In genomic region chr12:130156652-130157275, GRCh38 we compare ENCODE assay signal across 40 cellular contexts. TPM values are rescaled to one million over a fixed set of nuclear protein-coding genes. Genes with fewer than 3 reads are reported as not detected.
"Had no signal": no experiment of that assay in that cellular context is flagged by ENCODE, and none has a peak within 500 bp of the region (broad histone marks: within the 10 kb centered on the region; RNA-seq: fewer than 3 reads in every experiment).

No MANE protein-coding gene starts in this region.

- H3K36me3 Mint-ChIP-seq: activated CD4-positive, alpha-beta memory T cell treated with anti-CD3 and anti-CD28 coated beads for 36 hours; activated naive CD8-positive, alpha-beta T cell; activated naive CD8-positive, alpha-beta T cell treated with anti-CD3 and anti-CD28 coated beads, Interleukin-2, amount 10 ng/mL, durations not matched to agents 7 days and 5 days had no signal

- H3K4me3 Mint-ChIP-seq: activated B cell treated with CpG ODN at 0.5 μM for 24 hours; activated CD4-positive, alpha-beta memory T cell treated with anti-CD3 and anti-CD28 coated beads for 36 hours; activated CD4-positive, alpha-beta T cell treated with anti-CD3 and anti-CD28 coated beads, Interleukin-2, amount 10 ng/mL, durations not matched to agents 24 days and 14 days; activated CD8-positive, alpha-beta T cell treated with anti-CD3 and anti-CD28 coated beads for 36 hours; activated naive CD4-positive, alpha-beta T cell treated with anti-CD3 and anti-CD28 coated beads for 36 hours; activated naive CD8-positive, alpha-beta T cell; activated naive CD8-positive, alpha-beta T cell treated with anti-CD3 and anti-CD28 coated beads, Interleukin-2, amount 10 ng/mL, durations not matched to agents 7 days and 5 days; activated naive CD8-positive, alpha-beta T cell treated with anti-CD3 and anti-CD28 coated beads, Interleukin-2, amount 50 U/mL, for 24 hours; activated T-cell treated with anti-CD3 and anti-CD28 coated beads, Interleukin-2, amount 50 U/mL, for 4 hours; activated T-cell treated with anti-CD3 and anti-CD28 coated beads, Interleukin-2, amount 50 U/mL, for 72 hours; activated T-helper 1 cell treated with anti-CD3 and anti-CD28 coated beads, Interleukin-12 subunit alpha, Interleukin-12 subunit beta, Interleukin-2, Interleukin-4 antibody, amounts not matched to agents 30 ng/mL and 10 ng/mL and 1 ng/mL, durations not matched to agents 14 hours and 24 hours and 36 hours; activated T-helper 17 cell treated with anti-CD3 and anti-CD28 coated beads, Interleukin-2, amount 50 U/mL, for 72 hours; brain; central memory CD8-positive, alpha-beta T cell; T-helper 1 cell treated with Interleukin-12 subunit alpha and Interleukin-12 subunit beta and Interleukin-4 antibody, amounts not matched to agents 30 μg/mL and 1 μg/mL, for 36 hours; T-helper 2 cell treated with Interferon-gamma antibody and Interleukin-4, amounts not matched to agents 5 μg/mL and 100 μg/mL, for 36 hours had no signal

- H3K36me3 ChIP-seq: ascending aorta, cardiac muscle cell had no signal

- H3K9me3 ChIP-seq: ascending aorta had no signal

- H3K27ac ChIP-seq: ascending aorta, cardiac muscle cell, VCaP had no signal

- H3K4me1 Mint-ChIP-seq: activated B cell treated with CpG ODN at 0.5 μM for 24 hours; activated CD4-positive, alpha-beta T cell treated with anti-CD3 and anti-CD28 coated beads, Interleukin-2, amount 10 ng/mL, durations not matched to agents 24 days and 14 days; activated naive CD8-positive, alpha-beta T cell treated with anti-CD3 and anti-CD28 coated beads, Interleukin-2, amount 10 ng/mL, durations not matched to agents 7 days and 5 days; activated naive CD8-positive, alpha-beta T cell treated with anti-CD3 and anti-CD28 coated beads, Interleukin-2, amount 50 U/mL, for 24 hours; activated T-helper 17 cell treated with anti-CD3 and anti-CD28 coated beads, Interleukin-2, amount 50 U/mL, for 72 hours; central memory CD8-positive, alpha-beta T cell had no signal

- ATAC-seq: activated CD8-positive, alpha-beta T cell treated with anti-CD3 and anti-CD28 coated beads for 36 hours; activated naive CD8-positive, alpha-beta T cell treated with anti-CD3 and anti-CD28 coated beads, Interleukin-2, amount 50 U/mL, for 24 hours; activated T-cell treated with anti-CD3 and anti-CD28 coated beads, Interleukin-2, amount 50 U/mL, for 4 hours; activated T-cell treated with anti-CD3 and anti-CD28 coated beads, Interleukin-2, amount 50 U/mL, for 72 hours; activated T-helper 17 cell treated with anti-CD3 and anti-CD28 coated beads, Interleukin-2, amount 50 U/mL, for 72 hours had no signal

- DNase-seq: activated B cell treated with CpG ODN at 0.5 μM for 24 hours; activated CD4-positive, alpha-beta memory T cell treated with anti-CD3 and anti-CD28 coated beads for 36 hours; activated CD4-positive, alpha-beta T cell treated with anti-CD3 and anti-CD28 coated beads for 4 hours; activated CD4-positive, alpha-beta T cell treated with anti-CD3 and anti-CD28 coated beads, Interleukin-2, amount 10 ng/mL, durations not matched to agents 24 days and 14 days; activated CD4-positive, alpha-beta T cell treated with anti-CD3 and anti-CD28 coated beads, Interleukin-2, amount 50 U/mL, for 1 hour; activated CD4-positive, alpha-beta T cell treated with anti-CD3 and anti-CD28 coated beads, Interleukin-2, amount 50 U/mL, for 4 hours; activated CD4-positive, CD25-positive, alpha-beta regulatory T cell treated with anti-CD3 and anti-CD28 coated beads, Interleukin-2, amount 50 U/mL, for 72 hours; activated CD8-positive, alpha-beta memory T cell treated with anti-CD3 and anti-CD28 coated beads, Interleukin-2, amount 50 U/mL, for 4 hours; activated CD8-positive, alpha-beta T cell treated with anti-CD3 and anti-CD28 coated beads for 36 hours; activated effector memory CD4-positive, alpha-beta T cell treated with anti-CD3 and anti-CD28 coated beads, Interleukin-2, amount 50 U/mL, for 16 hours; activated gamma-delta T cell treated with Interleukin-2 at 50 U/mL for 16 hours; activated naive CD4-positive, alpha-beta T cell; activated naive CD4-positive, alpha-beta T cell treated with anti-CD3 and anti-CD28 coated beads for 36 hours; activated naive CD4-positive, alpha-beta T cell treated with anti-CD3 and anti-CD28 coated beads, Interleukin-2, amount 50 U/mL, for 16 hours; activated naive CD8-positive, alpha-beta T cell treated with anti-CD3 and anti-CD28 coated beads, Interleukin-2, amount 10 ng/mL, durations not matched to agents 7 days and 5 days; activated naive CD8-positive, alpha-beta T cell treated with anti-CD3 and anti-CD28 coated beads, Interleukin-2, amount 50 U/mL, for 24 hours; activated T-cell treated with anti-CD3 and anti-CD28 coated beads for 4 hours; activated T-cell treated with anti-CD3 and anti-CD28 coated beads, Interleukin-2, amount 50 U/mL, for 1 hour; activated T-cell treated with anti-CD3 and anti-CD28 coated beads, Interleukin-2, amount 50 U/mL, for 4 hours; activated T-cell treated with anti-CD3 and anti-CD28 coated beads, Interleukin-2, amount 50 U/mL, for 72 hours; amygdala; anterior cingulate cortex; caudate nucleus; cerebellar nuclear complex; T-helper 1 cell; T-helper 2 cell; T-helper 9 cell had no signal

- H3K27ac Mint-ChIP-seq: activated B cell treated with CpG ODN at 0.5 μM for 24 hours; activated CD4-positive, alpha-beta memory T cell treated with anti-CD3 and anti-CD28 coated beads for 36 hours; activated CD4-positive, alpha-beta T cell treated with anti-CD3 and anti-CD28 coated beads, Interleukin-2, amount 10 ng/mL, durations not matched to agents 24 days and 14 days; activated CD8-positive, alpha-beta T cell treated with anti-CD3 and anti-CD28 coated beads for 36 hours; activated naive CD4-positive, alpha-beta T cell treated with anti-CD3 and anti-CD28 coated beads for 36 hours; activated naive CD8-positive, alpha-beta T cell; activated naive CD8-positive, alpha-beta T cell treated with anti-CD3 and anti-CD28 coated beads, Interleukin-2, amount 10 ng/mL, durations not matched to agents 7 days and 5 days; activated naive CD8-positive, alpha-beta T cell treated with anti-CD3 and anti-CD28 coated beads, Interleukin-2, amount 50 U/mL, for 24 hours; activated T-cell treated with anti-CD3 and anti-CD28 coated beads, Interleukin-2, amount 50 U/mL, for 72 hours; activated T-helper 1 cell treated with anti-CD3 and anti-CD28 coated beads, Interleukin-12 subunit alpha, Interleukin-12 subunit beta, Interleukin-2, Interleukin-4 antibody, amounts not matched to agents 30 ng/mL and 10 ng/mL and 1 ng/mL, durations not matched to agents 14 hours and 24 hours and 36 hours; activated T-helper 17 cell treated with anti-CD3 and anti-CD28 coated beads, Interleukin-2, amount 50 U/mL, for 72 hours; T-helper 1 cell treated with Interleukin-12 subunit alpha and Interleukin-12 subunit beta and Interleukin-4 antibody, amounts not matched to agents 30 μg/mL and 1 μg/mL, for 36 hours; T-helper 2 cell treated with Interferon-gamma antibody and Interleukin-4, amounts not matched to agents 5 μg/mL and 100 μg/mL, for 36 hours had no signal

- H3K9me3 Mint-ChIP-seq: activated B cell treated with CpG ODN at 0.5 μM for 24 hours; activated CD4-positive, alpha-beta memory T cell treated with anti-CD3 and anti-CD28 coated beads for 36 hours; activated CD4-positive, alpha-beta T cell treated with anti-CD3 and anti-CD28 coated beads, Interleukin-2, amount 10 ng/mL, durations not matched to agents 24 days and 14 days; activated CD8-positive, alpha-beta T cell treated with anti-CD3 and anti-CD28 coated beads for 36 hours; activated naive CD4-positive, alpha-beta T cell treated with anti-CD3 and anti-CD28 coated beads for 36 hours; activated naive CD8-positive, alpha-beta T cell treated with anti-CD3 and anti-CD28 coated beads, Interleukin-2, amount 10 ng/mL, durations not matched to agents 7 days and 5 days; activated naive CD8-positive, alpha-beta T cell treated with anti-CD3 and anti-CD28 coated beads, Interleukin-2, amount 50 U/mL, for 24 hours; activated T-cell treated with anti-CD3 and anti-CD28 coated beads, Interleukin-2, amount 50 U/mL, for 4 hours; activated T-cell treated with anti-CD3 and anti-CD28 coated beads, Interleukin-2, amount 50 U/mL, for 72 hours; activated T-helper 1 cell treated with anti-CD3 and anti-CD28 coated beads, Interleukin-12 subunit alpha, Interleukin-12 subunit beta, Interleukin-2, Interleukin-4 antibody, amounts not matched to agents 30 ng/mL and 10 ng/mL and 1 ng/mL, durations not matched to agents 14 hours and 24 hours and 36 hours; activated T-helper 17 cell treated with anti-CD3 and anti-CD28 coated beads, Interleukin-2, amount 50 U/mL, for 72 hours; central memory CD8-positive, alpha-beta T cell; T-helper 1 cell treated with Interleukin-12 subunit alpha and Interleukin-12 subunit beta and Interleukin-4 antibody, amounts not matched to agents 30 μg/mL and 1 μg/mL, for 36 hours; T-helper 2 cell treated with Interferon-gamma antibody and Interleukin-4, amounts not matched to agents 5 μg/mL and 100 μg/mL, for 36 hours had no signal

- H3K4me3 ChIP-seq: ascending aorta, cardiac muscle cell had no signal

- FAIRE-seq: bronchial epithelial cell, TTC549 had no signal

RNA-seq across cellular contexts. Expression of gene FZD10, which starts 5.5 kb away (rescaled TPM):
- total RNA-seq: activated B cell treated with CpG ODN at 0.5 μM for 24 hours; activated CD4-positive, alpha-beta memory T cell treated with anti-CD3 and anti-CD28 coated beads for 36 hours; activated CD4-positive, alpha-beta T cell treated with anti-CD3 and anti-CD28 coated beads, Interleukin-2, amount 10 ng/mL, durations not matched to agents 24 days and 14 days; activated CD8-positive, alpha-beta memory T cell treated with anti-CD3 and anti-CD28 coated beads for 36 hours; activated CD8-positive, alpha-beta T cell treated with anti-CD3 and anti-CD28 coated beads for 36 hours; activated naive CD4-positive, alpha-beta T cell treated with anti-CD3 and anti-CD28 coated beads for 36 hours; activated naive CD8-positive, alpha-beta T cell treated with anti-CD3 and anti-CD28 coated beads, Interleukin-2, amount 10 ng/mL, durations not matched to agents 7 days and 5 days; activated T-cell treated with anti-CD3 and anti-CD28 coated beads, Interleukin-2, amount 50 U/mL, for 4 hours; activated T-cell treated with anti-CD3 and anti-CD28 coated beads, Interleukin-2, amount 50 U/mL, for 72 hours; activated T-helper 1 cell treated with anti-CD3 and anti-CD28 coated beads, Interleukin-12 subunit alpha, Interleukin-12 subunit beta, Interleukin-2, Interleukin-4 antibody, amounts not matched to agents 30 ng/mL and 10 ng/mL and 1 ng/mL, durations not matched to agents 14 hours and 24 hours and 36 hours; activated T-helper 17 cell treated with anti-CD3 and anti-CD28 coated beads, Interleukin-2, amount 50 U/mL, for 72 hours had no signal
- polyA plus RNA-seq: cardiac muscle cell had no signal
